Comparison of ENCODE assay signal across 9 cellular contexts in the genomic region with DNA sequence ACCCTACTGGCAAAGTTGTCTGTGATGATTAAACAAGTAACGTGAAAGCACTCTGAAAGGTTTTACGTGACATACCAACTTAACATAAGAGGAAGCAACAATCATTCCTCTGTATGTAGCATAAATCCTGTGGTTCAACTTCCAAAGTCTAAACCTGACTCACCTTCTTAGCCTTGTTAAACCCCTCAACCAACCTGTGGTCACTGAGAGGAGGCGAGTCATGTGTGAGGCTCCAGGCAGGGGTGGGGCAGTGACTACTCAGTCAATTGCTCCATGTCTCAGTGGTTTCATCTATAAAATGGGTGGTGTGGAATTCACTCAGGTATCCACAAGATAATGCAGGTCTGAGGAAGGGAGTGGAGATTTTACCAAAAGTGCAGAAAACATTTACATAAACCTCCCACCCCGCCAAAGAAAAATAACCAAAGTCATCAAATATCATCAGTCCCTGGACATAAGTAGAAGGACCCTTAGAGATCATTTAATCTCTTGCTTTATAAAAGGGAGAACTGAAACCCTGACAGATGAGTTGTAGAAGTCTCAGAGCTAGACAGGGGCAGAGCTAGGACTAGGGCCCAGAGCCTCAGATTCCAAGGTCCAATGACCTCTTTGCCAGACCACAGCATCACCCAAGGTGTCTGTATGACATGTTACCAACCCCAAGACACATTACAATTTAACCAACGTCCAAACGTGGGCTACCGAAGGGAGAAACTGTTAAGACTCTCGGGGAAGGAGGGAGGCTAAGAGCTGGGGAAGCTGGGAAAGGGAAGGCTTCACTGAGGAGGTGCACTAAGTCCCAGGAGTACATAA. TPM values are rescaled to one million over a fixed set of nuclear protein-coding genes. Genes with fewer than 3 reads are reported as not detected.
DNase-seq lines count a peak whose midpoint lies in the region; ATAC-seq and TF ChIP-seq lines count a peak whose summit lies in the region.
"Had no signal": no experiment of that assay in that cellular context is flagged by ENCODE, and none has a peak within 500 bp of the region (broad histone marks: within the 10 kb centered on the region; RNA-seq: fewer than 3 reads in every experiment).

No MANE protein-coding gene starts in this region.

- in situ Hi-C loops in gastrocnemius medialis (cut with MboI; ENCODE audit: low sequenced_read_pairs in 4 of 4), result no loop called here

- H3K36me3 ChIP-seq in colonic mucosa (no peaks in the 10 kb centered on the region), gastrocnemius medialis (peaks cover 0 to 49% of the 10 kb centered on the region in 2 donors)

- no peak overlapping the region for H3K4me3 ChIP-seq in colonic mucosa
- H3K4me3 ChIP-seq in gastrocnemius medialis, result no peak overlapping the region
- H3K4me3 ChIP-seq: SJSA1 had no signal

- intact Hi-C loops in colonic mucosa (cut with DNase I) (no loop called here), gastrocnemius medialis (cut with DNase I; ENCODE audit: low total_unique reads) (loop anchor here (2.0 kb wide), 1 partner anchor 13 kb away; no protein-coding TSS in a partner anchor)

- TF ChIP-seq POLR2A in gastrocnemius medialis (IDR thresholded peaks at IDR 0.05), result no peak

- H3K9ac ChIP-seq in colonic mucosa (ENCODE audit: low read depth in 2 of 2, low read length in 2 of 2), result peak overlapping the region in 1 of 2 donors; percentile 69

- H3K4me1 ChIP-seq in colonic mucosa, result peaks cover 9% of the 10 kb centered on the region
- H3K4me1 ChIP-seq in gastrocnemius medialis, result peaks cover 15 to 24% of the 10 kb centered on the region in 2 donors

- peak; percentile 50 for DNase-seq in SIG-M5 (lab: John Stamatoyannopoulos, UW)
- DNase-seq in colonic mucosa, result peak; percentile 75
- DNase-seq in gastrocnemius medialis, result no peak
- DNase-seq in amniotic stem cell (lab: John Stamatoyannopoulos, UW), result no peak
- no peak for DNase-seq in activated gamma-delta T cell treated with Interleukin-2 at 50 U/mL for 16 hours

- H3K27ac ChIP-seq in colonic mucosa (peak overlapping the region; percentile 99), gastrocnemius medialis (peak overlapping the region; percentile 27 to 100 (median 98))
- H3K27ac ChIP-seq: SJSA1 had no signal

- H3K27me3 ChIP-seq in colonic mucosa, result no peaks in the 10 kb centered on the region
- no peaks in the 10 kb centered on the region for H3K27me3 ChIP-seq in gastrocnemius medialis
- H3K27me3 ChIP-seq: SJSA1 had no signal

- TF ChIP-seq CTCF in colonic mucosa (IDR thresholded peaks at IDR 0.05) (no peak), gastrocnemius medialis (IDR thresholded peaks at IDR 0.05 in 4 of 5, conservative IDR thresholded peaks at IDR 0.05 in 1 of 5) (no peak)

- ATAC-seq in GM18498 (IDR thresholded peaks at IDR 0.05; ENCODE audit: unreplicated experiment) (peak; percentile 34), HG02938 (IDR thresholded peaks at IDR 0.05; ENCODE audit: unreplicated experiment) (peak; percentile 35), gastrocnemius medialis (no peak), HG03139 (IDR thresholded peaks at IDR 0.05; ENCODE audit: unreplicated experiment) (no peak)

- H3K9me3 ChIP-seq in colonic mucosa (no peaks in the 10 kb centered on the region), gastrocnemius medialis (no peaks in the 10 kb centered on the region)

RNA-seq across cellular contexts. Expression of gene PCBP1, which starts 3.7 kb away (rescaled TPM):
- total RNA-seq in colonic mucosa, result 100 to 1,000 TPM; 348 to 401 TPM
- total RNA-seq in gastrocnemius medialis, result 100 to 1,000 TPM; 178 to 296 (median 262) TPM

Comparison
In these comparisons a context has a peak if more than half of its experiments do, and no peak if none do; other contexts are left out.
1. ATAC-seq: peak in GM18498 (single experiment) and HG02938 (single experiment); none in gastrocnemius medialis (0 of 2) and HG03139 (single experiment).
2. DNase-seq: peak in SIG-M5 (single experiment) and colonic mucosa (single experiment); none in gastrocnemius medialis (0 of 2), amniotic stem cell (single experiment) and activated gamma-delta T cell treated with Interleukin-2 at 50 U/mL for 16 hours (single experiment).